ENCODE assay signal across 1 cellular context in the genomic region with DNA sequence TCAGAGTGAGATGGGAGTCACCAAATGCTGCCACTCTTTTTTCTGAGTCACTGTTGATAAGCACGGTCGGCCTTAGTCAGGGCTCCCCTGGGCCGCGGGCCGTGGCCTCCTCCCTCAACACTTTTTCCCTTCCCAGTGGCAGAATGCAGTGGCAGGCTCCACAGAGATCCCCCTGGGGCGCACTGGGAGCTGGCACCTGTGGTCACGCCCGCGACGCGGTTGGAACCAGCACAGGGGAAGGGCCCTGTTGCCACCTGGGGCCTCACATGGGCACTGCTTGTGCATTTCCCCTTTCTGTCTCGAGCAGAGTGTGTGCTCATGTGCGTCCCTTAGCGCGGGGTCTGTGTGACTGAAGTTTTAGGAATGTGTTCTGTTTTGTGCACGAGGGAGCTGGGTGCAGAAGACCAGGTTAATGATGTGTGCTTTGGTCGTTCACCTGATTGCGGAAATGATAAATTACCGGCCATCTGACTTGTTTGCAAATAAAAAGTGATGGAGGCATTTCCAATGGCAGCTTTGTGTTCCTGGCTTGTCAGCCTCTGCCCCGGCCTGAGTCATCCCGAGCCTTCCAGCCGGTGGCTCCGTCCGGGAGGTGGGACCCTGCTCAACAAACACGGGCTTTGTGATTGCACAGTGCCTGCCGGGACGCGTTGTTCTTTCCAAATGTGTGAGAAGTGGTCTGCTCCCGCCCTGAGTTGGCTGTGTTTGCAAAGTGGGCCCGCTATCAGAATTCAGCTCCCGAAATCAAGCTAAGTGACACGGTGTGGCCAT.
TF ChIP-seq lines count a peak whose summit lies in the region.

No MANE protein-coding gene starts in this region.

TF ChIP-seq in K562, 482 proteins besides CTCF, POLR2A, EP300 and RAD21 (continued from another document and continues in another):
- TF ChIP-seq, protein P1, sequence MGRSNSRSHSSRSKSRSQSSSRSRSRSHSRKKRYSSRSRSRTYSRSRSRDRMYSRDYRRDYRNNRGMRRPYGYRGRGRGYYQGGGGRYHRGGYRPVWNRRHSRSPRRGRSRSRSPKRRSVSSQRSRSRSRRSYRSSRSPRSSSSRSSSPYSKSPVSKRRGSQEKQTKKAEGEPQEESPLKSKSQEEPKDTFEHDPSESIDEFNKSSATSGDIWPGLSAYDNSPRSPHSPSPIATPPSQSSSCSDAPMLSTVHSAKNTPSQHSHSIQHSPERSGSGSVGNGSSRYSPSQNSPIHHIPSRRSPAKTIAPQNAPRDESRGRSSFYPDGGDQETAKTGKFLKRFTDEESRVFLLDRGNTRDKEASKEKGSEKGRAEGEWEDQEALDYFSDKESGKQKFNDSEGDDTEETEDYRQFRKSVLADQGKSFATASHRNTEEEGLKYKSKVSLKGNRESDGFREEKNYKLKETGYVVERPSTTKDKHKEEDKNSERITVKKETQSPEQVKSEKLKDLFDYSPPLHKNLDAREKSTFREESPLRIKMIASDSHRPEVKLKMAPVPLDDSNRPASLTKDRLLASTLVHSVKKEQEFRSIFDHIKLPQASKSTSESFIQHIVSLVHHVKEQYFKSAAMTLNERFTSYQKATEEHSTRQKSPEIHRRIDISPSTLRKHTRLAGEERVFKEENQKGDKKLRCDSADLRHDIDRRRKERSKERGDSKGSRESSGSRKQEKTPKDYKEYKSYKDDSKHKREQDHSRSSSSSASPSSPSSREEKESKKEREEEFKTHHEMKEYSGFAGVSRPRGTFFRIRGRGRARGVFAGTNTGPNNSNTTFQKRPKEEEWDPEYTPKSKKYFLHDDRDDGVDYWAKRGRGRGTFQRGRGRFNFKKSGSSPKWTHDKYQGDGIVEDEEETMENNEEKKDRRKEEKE (IDR thresholded peaks at IDR 0.05; ENCODE audit: borderline replicate concordance in 1 of 2, control insufficient read depth in 1 of 2, low read depth in 2 of 2, low read length in 1 of 2) = no peak
- TF ChIP-seq, protein P2, sequence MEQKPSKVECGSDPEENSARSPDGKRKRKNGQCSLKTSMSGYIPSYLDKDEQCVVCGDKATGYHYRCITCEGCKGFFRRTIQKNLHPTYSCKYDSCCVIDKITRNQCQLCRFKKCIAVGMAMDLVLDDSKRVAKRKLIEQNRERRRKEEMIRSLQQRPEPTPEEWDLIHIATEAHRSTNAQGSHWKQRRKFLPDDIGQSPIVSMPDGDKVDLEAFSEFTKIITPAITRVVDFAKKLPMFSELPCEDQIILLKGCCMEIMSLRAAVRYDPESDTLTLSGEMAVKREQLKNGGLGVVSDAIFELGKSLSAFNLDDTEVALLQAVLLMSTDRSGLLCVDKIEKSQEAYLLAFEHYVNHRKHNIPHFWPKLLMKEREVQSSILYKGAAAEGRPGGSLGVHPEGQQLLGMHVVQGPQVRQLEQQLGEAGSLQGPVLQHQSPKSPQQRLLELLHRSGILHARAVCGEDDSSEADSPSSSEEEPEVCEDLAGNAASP (IDR thresholded peaks at IDR 0.05) = no peak
- TF ChIP-seq ZBTB8A (IDR thresholded peaks at IDR 0.05; ENCODE audit: partially characterized antibody) = no peak
- no peak for TF ChIP-seq RNF2 (IDR thresholded peaks at IDR 0.05)
- TF ChIP-seq JUND (IDR thresholded peaks at IDR 0.05; ENCODE audit: borderline replicate concordance, low read depth, low read length) = peak; percentile 80
- peak; percentile 65; the same call in 2 of the 3 replicates for TF ChIP-seq JUND (tag; IDR thresholded peaks at IDR 0.05; ENCODE audit: borderline replicate concordance, low read depth, low read length)
- no peak for TF ChIP-seq STAT5A (IDR thresholded peaks at IDR 0.05; ENCODE audit: borderline replicate concordance, low read length)
- no peak for TF ChIP-seq HDAC6 (IDR thresholded peaks at IDR 0.05; ENCODE audit: low read depth, low read length)
- TF ChIP-seq CHD1 (IDR thresholded peaks at IDR 0.05; ENCODE audit: low read length) = no peak
- TF ChIP-seq, protein P3, sequence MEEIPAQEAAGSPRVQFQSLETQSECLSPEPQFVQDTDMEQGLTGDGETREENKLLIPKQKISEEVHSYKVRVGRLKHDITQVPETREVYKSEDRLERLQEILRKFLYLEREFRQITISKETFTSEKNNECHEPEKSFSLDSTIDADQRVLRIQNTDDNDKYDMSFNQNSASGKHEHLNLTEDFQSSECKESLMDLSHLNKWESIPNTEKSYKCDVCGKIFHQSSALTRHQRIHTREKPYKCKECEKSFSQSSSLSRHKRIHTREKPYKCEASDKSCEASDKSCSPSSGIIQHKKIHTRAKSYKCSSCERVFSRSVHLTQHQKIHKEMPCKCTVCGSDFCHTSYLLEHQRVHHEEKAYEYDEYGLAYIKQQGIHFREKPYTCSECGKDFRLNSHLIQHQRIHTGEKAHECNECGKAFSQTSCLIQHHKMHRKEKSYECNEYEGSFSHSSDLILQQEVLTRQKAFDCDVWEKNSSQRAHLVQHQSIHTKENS (CRISPR knock-in tag; IDR thresholded peaks at IDR 0.05) = no peak
- TF ChIP-seq, protein P4, sequence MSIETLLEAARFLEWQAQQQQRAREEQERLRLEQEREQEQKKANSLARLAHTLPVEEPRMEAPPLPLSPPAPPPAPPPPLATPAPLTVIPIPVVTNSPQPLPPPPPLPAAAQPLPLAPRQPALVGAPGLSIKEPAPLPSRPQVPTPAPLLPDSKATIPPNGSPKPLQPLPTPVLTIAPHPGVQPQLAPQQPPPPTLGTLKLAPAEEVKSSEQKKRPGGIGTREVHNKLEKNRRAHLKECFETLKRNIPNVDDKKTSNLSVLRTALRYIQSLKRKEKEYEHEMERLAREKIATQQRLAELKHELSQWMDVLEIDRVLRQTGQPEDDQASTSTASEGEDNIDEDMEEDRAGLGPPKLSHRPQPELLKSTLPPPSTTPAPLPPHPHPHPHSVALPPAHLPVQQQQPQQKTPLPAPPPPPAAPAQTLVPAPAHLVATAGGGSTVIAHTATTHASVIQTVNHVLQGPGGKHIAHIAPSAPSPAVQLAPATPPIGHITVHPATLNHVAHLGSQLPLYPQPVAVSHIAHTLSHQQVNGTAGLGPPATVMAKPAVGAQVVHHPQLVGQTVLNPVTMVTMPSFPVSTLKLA (conservative IDR thresholded peaks at IDR 0.05) = 0 out of 4 replicates have a peak, but pooled peaks of 1 of the 2 experiments have one; percentile 40
- TF ChIP-seq, protein P5, sequence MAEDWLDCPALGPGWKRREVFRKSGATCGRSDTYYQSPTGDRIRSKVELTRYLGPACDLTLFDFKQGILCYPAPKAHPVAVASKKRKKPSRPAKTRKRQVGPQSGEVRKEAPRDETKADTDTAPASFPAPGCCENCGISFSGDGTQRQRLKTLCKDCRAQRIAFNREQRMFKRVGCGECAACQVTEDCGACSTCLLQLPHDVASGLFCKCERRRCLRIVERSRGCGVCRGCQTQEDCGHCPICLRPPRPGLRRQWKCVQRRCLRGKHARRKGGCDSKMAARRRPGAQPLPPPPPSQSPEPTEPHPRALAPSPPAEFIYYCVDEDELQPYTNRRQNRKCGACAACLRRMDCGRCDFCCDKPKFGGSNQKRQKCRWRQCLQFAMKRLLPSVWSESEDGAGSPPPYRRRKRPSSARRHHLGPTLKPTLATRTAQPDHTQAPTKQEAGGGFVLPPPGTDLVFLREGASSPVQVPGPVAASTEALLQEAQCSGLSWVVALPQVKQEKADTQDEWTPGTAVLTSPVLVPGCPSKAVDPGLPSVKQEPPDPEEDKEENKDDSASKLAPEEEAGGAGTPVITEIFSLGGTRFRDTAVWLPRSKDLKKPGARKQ (CRISPR knock-in tag; IDR thresholded peaks at IDR 0.05) = no peak
- no peak for TF ChIP-seq ZNF766 (CRISPR knock-in tag; conservative IDR thresholded peaks at IDR 0.05)
- no peak for TF ChIP-seq ZNF12 (CRISPR knock-in tag; IDR thresholded peaks at IDR 0.05)
- no peak for TF ChIP-seq PHF20 (IDR thresholded peaks at IDR 0.05; ENCODE audit: partially characterized antibody)
- TF ChIP-seq, protein P6, sequence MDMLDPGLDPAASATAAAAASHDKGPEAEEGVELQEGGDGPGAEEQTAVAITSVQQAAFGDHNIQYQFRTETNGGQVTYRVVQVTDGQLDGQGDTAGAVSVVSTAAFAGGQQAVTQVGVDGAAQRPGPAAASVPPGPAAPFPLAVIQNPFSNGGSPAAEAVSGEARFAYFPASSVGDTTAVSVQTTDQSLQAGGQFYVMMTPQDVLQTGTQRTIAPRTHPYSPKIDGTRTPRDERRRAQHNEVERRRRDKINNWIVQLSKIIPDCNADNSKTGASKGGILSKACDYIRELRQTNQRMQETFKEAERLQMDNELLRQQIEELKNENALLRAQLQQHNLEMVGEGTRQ (CRISPR knock-in tag; IDR thresholded peaks at IDR 0.05) = no peak
- TF ChIP-seq, protein P7, sequence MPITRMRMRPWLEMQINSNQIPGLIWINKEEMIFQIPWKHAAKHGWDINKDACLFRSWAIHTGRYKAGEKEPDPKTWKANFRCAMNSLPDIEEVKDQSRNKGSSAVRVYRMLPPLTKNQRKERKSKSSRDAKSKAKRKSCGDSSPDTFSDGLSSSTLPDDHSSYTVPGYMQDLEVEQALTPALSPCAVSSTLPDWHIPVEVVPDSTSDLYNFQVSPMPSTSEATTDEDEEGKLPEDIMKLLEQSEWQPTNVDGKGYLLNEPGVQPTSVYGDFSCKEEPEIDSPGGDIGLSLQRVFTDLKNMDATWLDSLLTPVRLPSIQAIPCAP (CRISPR knock-in tag; IDR thresholded peaks at IDR 0.05; ENCODE audit: borderline replicate concordance) = no peak
- no peak for TF ChIP-seq SRSF9 (IDR thresholded peaks at IDR 0.05; ENCODE audit: borderline replicate concordance, low read depth, low read length)
- TF ChIP-seq NRF1 (conservative IDR thresholded peaks at IDR 0.05 in 1 of 2, IDR thresholded peaks at IDR 0.05 in 1 of 2) = 0 out of 4 replicates have a peak, but pooled peaks of 1 of the 2 experiments have one; percentile 8
- TF ChIP-seq, protein P8, sequence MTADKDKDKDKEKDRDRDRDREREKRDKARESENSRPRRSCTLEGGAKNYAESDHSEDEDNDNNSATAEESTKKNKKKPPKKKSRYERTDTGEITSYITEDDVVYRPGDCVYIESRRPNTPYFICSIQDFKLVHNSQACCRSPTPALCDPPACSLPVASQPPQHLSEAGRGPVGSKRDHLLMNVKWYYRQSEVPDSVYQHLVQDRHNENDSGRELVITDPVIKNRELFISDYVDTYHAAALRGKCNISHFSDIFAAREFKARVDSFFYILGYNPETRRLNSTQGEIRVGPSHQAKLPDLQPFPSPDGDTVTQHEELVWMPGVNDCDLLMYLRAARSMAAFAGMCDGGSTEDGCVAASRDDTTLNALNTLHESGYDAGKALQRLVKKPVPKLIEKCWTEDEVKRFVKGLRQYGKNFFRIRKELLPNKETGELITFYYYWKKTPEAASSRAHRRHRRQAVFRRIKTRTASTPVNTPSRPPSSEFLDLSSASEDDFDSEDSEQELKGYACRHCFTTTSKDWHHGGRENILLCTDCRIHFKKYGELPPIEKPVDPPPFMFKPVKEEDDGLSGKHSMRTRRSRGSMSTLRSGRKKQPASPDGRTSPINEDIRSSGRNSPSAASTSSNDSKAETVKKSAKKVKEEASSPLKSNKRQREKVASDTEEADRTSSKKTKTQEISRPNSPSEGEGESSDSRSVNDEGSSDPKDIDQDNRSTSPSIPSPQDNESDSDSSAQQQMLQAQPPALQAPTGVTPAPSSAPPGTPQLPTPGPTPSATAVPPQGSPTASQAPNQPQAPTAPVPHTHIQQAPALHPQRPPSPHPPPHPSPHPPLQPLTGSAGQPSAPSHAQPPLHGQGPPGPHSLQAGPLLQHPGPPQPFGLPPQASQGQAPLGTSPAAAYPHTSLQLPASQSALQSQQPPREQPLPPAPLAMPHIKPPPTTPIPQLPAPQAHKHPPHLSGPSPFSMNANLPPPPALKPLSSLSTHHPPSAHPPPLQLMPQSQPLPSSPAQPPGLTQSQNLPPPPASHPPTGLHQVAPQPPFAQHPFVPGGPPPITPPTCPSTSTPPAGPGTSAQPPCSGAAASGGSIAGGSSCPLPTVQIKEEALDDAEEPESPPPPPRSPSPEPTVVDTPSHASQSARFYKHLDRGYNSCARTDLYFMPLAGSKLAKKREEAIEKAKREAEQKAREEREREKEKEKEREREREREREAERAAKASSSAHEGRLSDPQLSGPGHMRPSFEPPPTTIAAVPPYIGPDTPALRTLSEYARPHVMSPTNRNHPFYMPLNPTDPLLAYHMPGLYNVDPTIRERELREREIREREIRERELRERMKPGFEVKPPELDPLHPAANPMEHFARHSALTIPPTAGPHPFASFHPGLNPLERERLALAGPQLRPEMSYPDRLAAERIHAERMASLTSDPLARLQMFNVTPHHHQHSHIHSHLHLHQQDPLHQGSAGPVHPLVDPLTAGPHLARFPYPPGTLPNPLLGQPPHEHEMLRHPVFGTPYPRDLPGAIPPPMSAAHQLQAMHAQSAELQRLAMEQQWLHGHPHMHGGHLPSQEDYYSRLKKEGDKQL (CRISPR knock-in tag; IDR thresholded peaks at IDR 0.05; ENCODE audit: borderline replicate concordance) = no peak
- no peak for TF ChIP-seq ZNF586 (CRISPR knock-in tag; conservative IDR thresholded peaks at IDR 0.05)
- peak; percentile 58; the same call in 1 of the 2 replicates for TF ChIP-seq SMARCC2 (IDR thresholded peaks at IDR 0.05; ENCODE audit: low read depth)
- no peak for TF ChIP-seq BCL6 (CRISPR knock-in tag; IDR thresholded peaks at IDR 0.05)
- no peak for TF ChIP-seq HDAC8 (tag; IDR thresholded peaks at IDR 0.05)
- TF ChIP-seq PHF21A (IDR thresholded peaks at IDR 0.05; ENCODE audit: borderline replicate concordance, low read depth) = no peak
- peak; percentile 60; the same call in 1 of the 2 replicates for TF ChIP-seq MAFG (tag; conservative IDR thresholded peaks at IDR 0.05)
- TF ChIP-seq ZNF212 (CRISPR knock-in tag; IDR thresholded peaks at IDR 0.05) = no peak
- TF ChIP-seq, protein P9, sequence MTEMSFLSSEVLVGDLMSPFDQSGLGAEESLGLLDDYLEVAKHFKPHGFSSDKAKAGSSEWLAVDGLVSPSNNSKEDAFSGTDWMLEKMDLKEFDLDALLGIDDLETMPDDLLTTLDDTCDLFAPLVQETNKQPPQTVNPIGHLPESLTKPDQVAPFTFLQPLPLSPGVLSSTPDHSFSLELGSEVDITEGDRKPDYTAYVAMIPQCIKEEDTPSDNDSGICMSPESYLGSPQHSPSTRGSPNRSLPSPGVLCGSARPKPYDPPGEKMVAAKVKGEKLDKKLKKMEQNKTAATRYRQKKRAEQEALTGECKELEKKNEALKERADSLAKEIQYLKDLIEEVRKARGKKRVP (CRISPR knock-in tag; IDR thresholded peaks at IDR 0.05) = no peak
- TF ChIP-seq SMC3 (conservative IDR thresholded peaks at IDR 0.05; ENCODE audit: insufficient read depth, low read depth, low read length) = no peak
- peak; percentile 75 for TF ChIP-seq DPF2 (IDR thresholded peaks at IDR 0.05)
- TF ChIP-seq ETV5 (CRISPR knock-in tag; IDR thresholded peaks at IDR 0.05; ENCODE audit: low read depth) = no peak
- TF ChIP-seq, protein P10, sequence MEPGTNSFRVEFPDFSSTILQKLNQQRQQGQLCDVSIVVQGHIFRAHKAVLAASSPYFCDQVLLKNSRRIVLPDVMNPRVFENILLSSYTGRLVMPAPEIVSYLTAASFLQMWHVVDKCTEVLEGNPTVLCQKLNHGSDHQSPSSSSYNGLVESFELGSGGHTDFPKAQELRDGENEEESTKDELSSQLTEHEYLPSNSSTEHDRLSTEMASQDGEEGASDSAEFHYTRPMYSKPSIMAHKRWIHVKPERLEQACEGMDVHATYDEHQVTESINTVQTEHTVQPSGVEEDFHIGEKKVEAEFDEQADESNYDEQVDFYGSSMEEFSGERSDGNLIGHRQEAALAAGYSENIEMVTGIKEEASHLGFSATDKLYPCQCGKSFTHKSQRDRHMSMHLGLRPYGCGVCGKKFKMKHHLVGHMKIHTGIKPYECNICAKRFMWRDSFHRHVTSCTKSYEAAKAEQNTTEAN (CRISPR knock-in tag; IDR thresholded peaks at IDR 0.05) = no peak
- TF ChIP-seq SIN3B (IDR thresholded peaks at IDR 0.05; ENCODE audit: low read depth) = no peak
- TF ChIP-seq ZNF707 (CRISPR knock-in tag; conservative IDR thresholded peaks at IDR 0.05) = no peak
- peak; percentile 34; the same call in 1 of the 2 replicates for TF ChIP-seq BHLHE40 (IDR thresholded peaks at IDR 0.05; ENCODE audit: low read length)
- no peak for TF ChIP-seq ZNF143 (CRISPR knock-in tag; IDR thresholded peaks at IDR 0.05)
- no peak for TF ChIP-seq ETS2 (tag; IDR thresholded peaks at IDR 0.05; ENCODE audit: borderline replicate concordance, poor library complexity, severe bottlenecking)
- peak; percentile 23; the same call in 1 of the 2 replicates for TF ChIP-seq MAFF (IDR thresholded peaks at IDR 0.05; ENCODE audit: low read length)
- no peak for TF ChIP-seq ZNF23 (CRISPR knock-in tag; IDR thresholded peaks at IDR 0.05)
- no peak for TF ChIP-seq ZNF224 (CRISPR knock-in tag; IDR thresholded peaks at IDR 0.05)
